Comparison of ENCODE assay signal across 8 cellular contexts in the genomic region with DNA sequence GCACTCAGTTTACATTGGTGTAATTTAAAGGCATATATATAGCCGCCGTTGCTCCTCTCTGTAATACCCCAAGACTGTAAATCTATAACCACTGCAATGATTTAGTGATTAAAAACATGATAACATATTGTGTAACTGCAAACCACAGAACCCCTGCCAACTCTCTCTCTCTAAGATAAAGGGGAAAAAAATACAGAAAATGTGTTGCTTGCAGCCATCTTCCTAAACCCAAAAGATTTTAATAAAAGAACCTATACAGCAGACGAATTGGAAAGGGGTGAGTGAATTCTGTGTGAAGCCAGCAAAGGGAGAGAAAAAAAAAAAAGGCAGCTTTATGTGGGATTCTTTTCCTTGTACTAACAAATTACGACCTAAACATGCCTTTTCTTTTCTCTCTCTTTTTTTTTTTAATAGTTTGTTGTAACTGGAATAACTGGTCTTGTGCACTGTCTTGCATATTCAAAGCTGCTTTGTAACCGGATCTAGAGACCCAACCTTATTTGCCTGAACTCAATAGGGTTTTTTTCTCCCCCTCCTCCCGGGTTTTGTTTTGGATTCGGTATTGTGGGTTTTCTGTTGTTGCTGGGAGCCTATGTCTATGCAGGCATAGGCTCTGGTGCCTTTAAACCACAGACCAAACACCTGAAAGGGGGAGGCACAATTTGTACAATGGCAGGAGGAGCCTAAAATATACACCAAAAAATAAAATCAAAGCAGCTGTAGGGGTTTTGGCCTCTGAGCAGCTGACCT. TPM values are rescaled to one million over a fixed set of nuclear protein-coding genes. Genes with fewer than 3 reads are reported as not detected.
DNase-seq lines count a peak whose midpoint lies in the region; ATAC-seq, FAIRE-seq and TF ChIP-seq lines count a peak whose summit lies in the region.

No MANE protein-coding gene starts in this region.

- H3K4me2 ChIP-seq in H9 (ENCODE audit: insufficient read depth, insufficient read length, low read length) (peak overlapping the region; percentile 9), PC-9 (peak overlapping the region; percentile 91)

- peaks cover 0 to 2% (median 0%) of the 10 kb centered on the region in 3 experiments; a peak in 1 of 7 replicates for H3K36me3 Mint-ChIP-seq in H9 (ENCODE audit: insufficient read depth in 1 of 3, low read depth in 3 of 3)
- H3K36me3 Mint-ChIP-seq in stimulated activated memory B cell treated with anti-CD40 and anti-IgM and Interleukin-4, amounts not matched to agents 10 μg/mL and 1 μg/mL and 100 μg/mL, for 72 hours, result peaks cover 6% of the 10 kb centered on the region

- no peak overlapping the region for H3T11ph ChIP-seq in H9 (ENCODE audit: low read length)

- H3K36me3 ChIP-seq in PC-9 (ENCODE audit: low read depth), result no peaks in the 10 kb centered on the region
- no peaks in the 10 kb centered on the region for H3K36me3 ChIP-seq in esophagus squamous epithelium

- H3K27me3 Mint-ChIP-seq in H9 (ENCODE audit: low read depth), result peaks cover 13% of the 10 kb centered on the region
- H3K27me3 Mint-ChIP-seq in stimulated activated memory B cell treated with anti-CD40 and anti-IgM and Interleukin-4, amounts not matched to agents 10 μg/mL and 1 μg/mL and 100 μg/mL, for 72 hours, result peaks cover 31% of the 10 kb centered on the region

- no peak overlapping the region for H3K27ac ChIP-seq in H9 (ENCODE audit: insufficient read length, low read depth, low read length)
- peak overlapping the region; percentile 86 for H3K27ac ChIP-seq in PC-9
- peak overlapping the region; percentile 88 to 96 (median 92) for H3K27ac ChIP-seq in esophagus squamous epithelium

- H3K18ac ChIP-seq in H9 (ENCODE audit: insufficient read length, low read depth, low read length), result no peak overlapping the region

- H2BK120ac ChIP-seq in H9 (ENCODE audit: low read depth, low read length, poor library complexity, severe bottlenecking), result no peak overlapping the region

- no peak overlapping the region for H2AK5ac ChIP-seq in H9 (ENCODE audit: insufficient read length, low read length)

- no peak overlapping the region for H3K4ac ChIP-seq in H9 (ENCODE audit: low read depth, low read length)

- H3K27ac Mint-ChIP-seq in H9, result no peak overlapping the region
- H3K27ac Mint-ChIP-seq in stimulated activated memory B cell treated with anti-CD40 and anti-IgM and Interleukin-4, amounts not matched to agents 10 μg/mL and 1 μg/mL and 100 μg/mL, for 72 hours, result no peak overlapping the region

- H3K79me2 ChIP-seq in H9 (ENCODE audit: insufficient read depth, low read length) (no peaks in the 10 kb centered on the region), PC-9 (ENCODE audit: low read depth) (peaks cover 72% of the 10 kb centered on the region)

- peaks cover 11 to 41% of the 10 kb centered on the region in 2 experiments for H3K4me1 Mint-ChIP-seq in H9
- peaks cover 45% of the 10 kb centered on the region for H3K4me1 Mint-ChIP-seq in stimulated activated memory B cell treated with anti-CD40 and anti-IgM and Interleukin-4, amounts not matched to agents 10 μg/mL and 1 μg/mL and 100 μg/mL, for 72 hours

- H3K14ac ChIP-seq in H9 (ENCODE audit: insufficient read depth, low read length), result no peak overlapping the region

- peaks cover 41% of the 10 kb centered on the region for H3F3A ChIP-seq in PC-9 (ENCODE audit: insufficient read depth, low read depth)

- H2AFZ ChIP-seq in H9 (ENCODE audit: low read length) (no peak overlapping the region), PC-9 (no peak overlapping the region)

- no peaks in the 10 kb centered on the region for H3K79me1 ChIP-seq in H9 (ENCODE audit: insufficient read depth, low read depth, low read length, poor library complexity, severe bottlenecking)

- H3K9me3 ChIP-seq in H9 (ENCODE audit: control insufficient read depth, low read depth, low read length), result no peaks in the 10 kb centered on the region
- no peaks in the 10 kb centered on the region for H3K9me3 ChIP-seq in PC-9 (ENCODE audit: insufficient read depth, low read depth)
- no peaks in the 10 kb centered on the region for H3K9me3 ChIP-seq in esophagus squamous epithelium

- no peak overlapping the region for H4K8ac ChIP-seq in H9 (replicated peaks; ENCODE audit: insufficient read length, low read depth, low read length)

- WGBS in H9 (ENCODE audit: extremely low coverage, insufficient read length, low lambda C conversion rate), result no CpG with 5 or more reads among the region's 7 CpGs
- WGBS in esophagus squamous epithelium, 2 donors, result 14 to 20% methylated on average over 7 of the region's 7 CpGs

- H3K4me3 Mint-ChIP-seq in H9, result peak overlapping the region in 1 of 2 experiments; percentile 58; a peak in 3 of 5 replicates
- no peak overlapping the region for H3K4me3 Mint-ChIP-seq in stimulated activated memory B cell treated with anti-CD40 and anti-IgM and Interleukin-4, amounts not matched to agents 10 μg/mL and 1 μg/mL and 100 μg/mL, for 72 hours

- H2BK15ac ChIP-seq in H9 (ENCODE audit: low read depth, low read length), result no peak overlapping the region

- POLR2A ChIA-PET in PC-9 (lab: Charles Lee; ENCODE audit: unreplicated experiment), result interaction anchor here (0.6 to 1.0 kb wide), 5 partner anchors 11 to 179 kb away, joined by 3 to 7 read pairs (median 4); no protein-coding TSS in a partner anchor

- no peak overlapping the region for H4K91ac ChIP-seq in H9 (ENCODE audit: insufficient read length, low read depth, low read length)

- H2BK12ac ChIP-seq in H9 (ENCODE audit: insufficient read length, low read depth, low read length), result no peak overlapping the region

- CTCF ChIA-PET in PC-9 (lab: Charles Lee), result interaction anchor here (0.6 kb wide), 1 partner anchor 193 kb away, joined by 6 read pairs; no protein-coding TSS in a partner anchor

- H3K4me3 ChIP-seq in PC-9 (peak overlapping the region; percentile 81), esophagus squamous epithelium (peak overlapping the region in 3 of 4 donors; percentile 74 to 89 (median 88))

- no peak overlapping the region for H3K23ac ChIP-seq in H9 (ENCODE audit: insufficient read length, low read depth, low read length)

- no peak for DNase-seq in H9
- DNase-seq in PC-9, result peak; percentile 62 to 94
- no peak for DNase-seq in esophagus squamous epithelium (lab: John Stamatoyannopoulos, UW)
- DNase-seq in sciatic nerve (ENCODE audit: low spot score), result no peak
- DNase-seq in NCI-H2081 treated with DMSO at 0.1 percent for 48 hours (lab: John Stamatoyannopoulos, UW), result no peak
- DNase-seq in activated gamma-delta T cell treated with Interleukin-2 at 50 U/mL for 16 hours, result no peak
- DNase-seq in frontal cortex (ENCODE audit: low spot score in 2 of 2), result no peak

- H4K20me1 ChIP-seq in H9 (ENCODE audit: control insufficient read depth, insufficient read depth, insufficient read length) (no peaks in the 10 kb centered on the region), PC-9 (ENCODE audit: insufficient read depth) (no peaks in the 10 kb centered on the region)

- no peak overlapping the region for H3K9ac ChIP-seq in H9 (ENCODE audit: extremely low read depth, insufficient read length, low read length)

- H3K9me2 ChIP-seq in PC-9 (ENCODE audit: insufficient read depth), result no peaks in the 10 kb centered on the region

- intact Hi-C loops in PC-9 (cut with micrococcal nuclease; ENCODE audit: unreplicated experiment) (loop anchor here (1.0 to 10.0 kb wide), 5 partner anchors 58 to 390 kb away; no protein-coding TSS in a partner anchor), esophagus squamous epithelium (cut with DNase I) (no loop called here), sciatic nerve (cut with DNase I) (no loop called here)

- H2BK5ac ChIP-seq in H9 (ENCODE audit: insufficient read length, low read length), result no peak overlapping the region

- no peak overlapping the region for H2BK20ac ChIP-seq in H9 (ENCODE audit: low read depth, low read length, poor library complexity, severe bottlenecking)

- FAIRE-seq in frontal cortex (lab: Jason Lieb, UNC), result no peak

- peak; percentile 18 for ATAC-seq in sciatic nerve
- ATAC-seq in stimulated activated memory B cell treated with anti-CD40 and anti-IgM and Interleukin-4, amounts not matched to agents 10 μg/mL and 1 μg/mL and 100 μg/mL, for 72 hours, result no peak

- no peak overlapping the region for H3K56ac ChIP-seq in H9 (ENCODE audit: insufficient read length, low read depth, low read length)

- no TSS peak for BruUV-seq in PC-9 (replicated peaks; lab: Mats Ljungman, UMichigan)

- peaks cover 13% of the 10 kb centered on the region for H3K23me2 ChIP-seq in H9 (ENCODE audit: insufficient read length, low read depth, low read length, poor library complexity, severe bottlenecking)

- no peak for TF ChIP-seq POLR2A in esophagus squamous epithelium (IDR thresholded peaks at IDR 0.05)

- H4K5ac ChIP-seq in H9 (ENCODE audit: insufficient read length, low read depth, low read length), result no peak overlapping the region

- TF ChIP-seq CTCF in H9 (conservative IDR thresholded peaks at IDR 0.05), result no peak
- no peak for TF ChIP-seq CTCF in PC-9 (conservative IDR thresholded peaks at IDR 0.05)
- TF ChIP-seq CTCF in esophagus squamous epithelium (IDR thresholded peaks at IDR 0.05), result no peak

- H3K27me3 ChIP-seq in H9 (ENCODE audit: insufficient read depth, low read length), result peaks cover 50% of the 10 kb centered on the region
- H3K27me3 ChIP-seq in PC-9 (ENCODE audit: insufficient read depth, low read depth), result no peaks in the 10 kb centered on the region
- no peaks in the 10 kb centered on the region for H3K27me3 ChIP-seq in esophagus squamous epithelium

- no peaks in the 10 kb centered on the region; a peak in 1 of 5 replicates for H3K9me3 Mint-ChIP-seq in H9
- H3K9me3 Mint-ChIP-seq in stimulated activated memory B cell treated with anti-CD40 and anti-IgM and Interleukin-4, amounts not matched to agents 10 μg/mL and 1 μg/mL and 100 μg/mL, for 72 hours, result no peaks in the 10 kb centered on the region

- H3K4me1 ChIP-seq in H9 (ENCODE audit: insufficient read depth, low read length) (peaks cover 9% of the 10 kb centered on the region), PC-9 (replicated peaks; ENCODE audit: insufficient read depth) (peaks cover 65% of the 10 kb centered on the region), esophagus squamous epithelium (peaks cover 30 to 77% (median 37%) of the 10 kb centered on the region in 3 donors)

RNA-seq across cellular contexts. Expression of a gene that starts 7.0 kb away (rescaled TPM):
- total RNA-seq in H9 (2021) (1.1 and 1.5 TPM in 2 replicates), PC-9 (2021) (20.5 and 23.1 TPM in 2 replicates), esophagus squamous epithelium (10 to 100 TPM in 1 of 4 donors, 1 to 10 TPM in 3; 3.5 to 12.8 (median 4.5) TPM), sciatic nerve (44.6 TPM), frontal cortex (4.9 TPM)

Comparison
In these comparisons a context has a peak if more than half of its experiments do, and no peak if none do; other contexts are left out.
1. DNase-seq: peak in PC-9 (2 of 2); none in H9 (single experiment), esophagus squamous epithelium (single experiment), sciatic nerve (single experiment), NCI-H2081 treated with DMSO at 0.1 percent for 48 hours (single experiment), activated gamma-delta T cell treated with Interleukin-2 at 50 U/mL for 16 hours (single experiment) and frontal cortex (0 of 2).